ENCODE assay signal across 8 cellular contexts in the genomic region with DNA sequence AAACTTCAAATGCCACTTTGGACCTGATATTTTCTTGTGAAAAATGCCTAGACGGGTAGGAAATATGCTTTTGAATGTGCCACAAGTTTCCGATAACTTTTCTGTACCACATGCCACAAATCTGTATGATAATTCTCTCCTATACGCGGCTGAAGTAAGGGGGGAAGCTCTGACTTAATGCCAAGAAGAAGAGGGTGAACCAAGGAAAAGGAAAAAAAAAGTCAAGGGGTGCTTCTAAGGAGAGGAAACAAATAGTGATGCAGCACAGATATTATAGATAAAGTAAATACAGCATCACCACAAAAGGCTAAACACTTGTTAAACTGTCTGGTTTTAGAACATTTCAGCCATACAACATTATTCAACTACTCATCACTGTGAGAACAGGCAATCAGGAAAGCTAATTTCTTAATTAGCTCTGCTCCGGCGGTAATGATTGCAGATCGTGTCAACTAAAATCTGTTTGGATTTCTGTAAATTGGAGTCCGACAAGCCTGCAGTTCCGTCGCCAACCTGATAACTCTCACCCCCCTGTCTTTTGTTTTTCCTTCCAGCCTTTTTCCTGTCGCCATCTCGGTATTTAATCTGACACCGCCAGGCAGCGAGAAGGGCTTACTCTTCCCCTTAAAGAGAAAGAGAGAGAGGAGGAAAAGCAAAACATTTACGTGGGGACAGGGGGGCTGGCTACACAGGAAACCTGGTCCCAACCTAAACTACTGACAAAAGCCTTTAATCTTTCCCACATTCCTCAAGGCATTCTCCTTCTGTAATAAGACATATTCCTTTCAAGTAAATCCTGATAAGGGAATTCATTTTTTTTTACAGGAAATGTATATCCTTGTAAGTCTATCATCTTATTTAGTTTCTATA.
A peak's percentile ranks its signal among the peaks of the same experiment; 100 is the strongest.
DNase-seq lines count a peak whose midpoint lies in the region; ATAC-seq and TF ChIP-seq lines count a peak whose summit lies in the region.

No MANE protein-coding gene starts in this region.

- peak overlapping the region; percentile 80 for H3K4me2 ChIP-seq in IMR-90 (ENCODE audit: low read depth, low read length)

- H4K20me1 ChIP-seq in IMR-90 (ENCODE audit: insufficient read depth, low read length), result no peaks in the 10 kb centered on the region

- WGBS in IMR-90 (ENCODE audit: extremely low coverage in 2 of 2, insufficient read length in 1 of 2), 2 experiments, result no CpG with 5 or more reads among the region's 15 CpGs

- peak overlapping the region; percentile 25 for H2AFZ ChIP-seq in ACC112 (ENCODE audit: low read length, unreplicated experiment)
- peak overlapping the region; percentile 64 for H2AFZ ChIP-seq in IMR-90 (replicated peaks; ENCODE audit: low read length, poor library complexity)

- H4K5ac ChIP-seq in IMR-90 (ENCODE audit: low read depth, low read length), result peak overlapping the region; percentile 55

- H3K27ac ChIP-seq in ACC112 (ENCODE audit: low read depth, low read length) (peak overlapping the region; percentile 97), IMR-90 (ENCODE audit: insufficient read depth, low read length) (peak overlapping the region; percentile 52), cingulate gyrus (ENCODE audit: low read depth, low read length) (peak overlapping the region; percentile 95)

- H2AK5ac ChIP-seq in IMR-90 (ENCODE audit: low read depth, low read length), result no peak overlapping the region

- H3K4me3 ChIP-seq in ACC112 (ENCODE audit: low read depth, low read length), result peak overlapping the region; percentile 61
- peak overlapping the region; percentile 33; the same call in 1 of the 2 replicates for H3K4me3 ChIP-seq in IMR-90 (ENCODE audit: insufficient read depth, low read depth, low read length)

- H4K91ac ChIP-seq in IMR-90 (ENCODE audit: insufficient read depth, low read depth, low read length), result peak overlapping the region; percentile 44

- CTCF ChIA-PET in IMR-90 (lab: Yijun Ruan, JAX), result interaction anchor here (0.7 to 1.6 kb wide), 2 partner anchors 8 to 62 kb away, joined by 3 to 5 read pairs; no protein-coding TSS in a partner anchor

- H2BK15ac ChIP-seq in IMR-90 (ENCODE audit: low read depth, low read length), result peak overlapping the region; percentile 37; the same call in 2 of the 3 replicates

- H3K14ac ChIP-seq in IMR-90 (replicated peaks; ENCODE audit: low read depth, low read length), result peak overlapping the region; percentile 80

- no TSS peak for BruUV-seq in IMR-90 (replicated peaks; lab: Mats Ljungman, UMichigan)

- in situ Hi-C loops in IMR-90 (cut with MboI; ENCODE audit: low sequenced_read_pairs), result no loop called here

- H3K36me3 ChIP-seq in ACC112 (ENCODE audit: insufficient read depth, low read length) (no peaks in the 10 kb centered on the region), IMR-90 (ENCODE audit: control insufficient read depth, insufficient read depth, low read length) (peaks cover 2% of the 10 kb centered on the region; the same call in 1 of the 2 replicates)

- dilution Hi-C loops in IMR-90 (cut with HindIII; ENCODE audit: low sequenced_read_pairs, unreplicated experiment), result no loop called here

- H2AK9ac ChIP-seq in IMR-90 (replicated peaks; ENCODE audit: low read depth, low read length, poor library complexity), result no peak overlapping the region

- H3K4me1 ChIP-seq in ACC112 (ENCODE audit: control insufficient read depth, insufficient read depth, low read length, unreplicated experiment) (peaks cover 51% of the 10 kb centered on the region), IMR-90 (ENCODE audit: control insufficient read depth, insufficient read depth, low read length) (peaks cover 19% of the 10 kb centered on the region)

- H3K79me2 ChIP-seq in ACC112 (ENCODE audit: control insufficient read depth, insufficient read depth, low read length, unreplicated experiment), result peaks cover 78% of the 10 kb centered on the region

- H2BK5ac ChIP-seq in IMR-90 (ENCODE audit: low read depth, low read length, poor library complexity, severe bottlenecking), result peak overlapping the region; percentile 75

- POLR2A ChIA-PET in IMR-90 (lab: Charles Lee; ENCODE audit: unreplicated experiment), result no interaction called here

- H3K56ac ChIP-seq in IMR-90 (ENCODE audit: extremely low read depth, insufficient read depth, low read length), result 0 out of 2 replicates have a peak overlapping the region, but pooled peaks have one; percentile 53

- TF ChIP-seq CTCF in IMR-90 (conservative IDR thresholded peaks at IDR 0.05; ENCODE audit: low read depth, low read length), result peak; percentile 16; the same call in 1 of the 2 replicates

- H4K8ac ChIP-seq in IMR-90 (ENCODE audit: low read depth in 2 of 2, low read length in 2 of 2), result peak overlapping the region; percentile 27 to 80

- H2BK20ac ChIP-seq in IMR-90 (ENCODE audit: low read depth, low read length), result peak overlapping the region; percentile 73

- no peak for TF ChIP-seq POLR2A in IMR-90 (IDR thresholded peaks at IDR 0.05; ENCODE audit: low read depth, low read length)

- TF ChIP-seq RAD21 in IMR-90 (IDR thresholded peaks at IDR 0.05; ENCODE audit: low read length), result 0 out of 2 replicates have a peak, but pooled peaks have one; percentile 13

- peak overlapping the region; percentile 68 for H3K18ac ChIP-seq in IMR-90 (ENCODE audit: low read depth, low read length)

- peak overlapping the region; percentile 45 for H3K9ac ChIP-seq in IMR-90 (ENCODE audit: low read depth, low read length)

- peak overlapping the region; percentile 84; the same call in 1 of the 2 replicates for H3K23ac ChIP-seq in IMR-90 (ENCODE audit: low read depth, low read length)

- intact Hi-C loops in IMR-90 (cut with micrococcal nuclease), result loop anchor here (2.0 kb wide), 1 partner anchor 54 kb away; no protein-coding TSS in a partner anchor

- no peaks in the 10 kb centered on the region for H3K9me3 ChIP-seq in IMR-90 (ENCODE audit: control insufficient read depth, insufficient read depth, low read length)

- H3K9me1 ChIP-seq in IMR-90 (ENCODE audit: insufficient read depth, low read length), result peaks cover 4% of the 10 kb centered on the region

- peak overlapping the region; percentile 63 for H3K4ac ChIP-seq in IMR-90 (ENCODE audit: low read depth, low read length)

- ATAC-seq in IMR-90 (ENCODE audit: low read depth), result peak; percentile 28; the same call in 1 of the 2 replicates
- no peak for ATAC-seq in GM21723 (IDR thresholded peaks at IDR 0.05; ENCODE audit: unreplicated experiment)
- no peak for ATAC-seq in GM21529 (IDR thresholded peaks at IDR 0.05; ENCODE audit: unreplicated experiment)

- peak overlapping the region; percentile 76 for H2BK120ac ChIP-seq in IMR-90 (ENCODE audit: low read depth, low read length)

- peaks cover 42 to 69% of the 10 kb centered on the region in 2 experiments for H3K79me1 ChIP-seq in IMR-90 (ENCODE audit: low read depth in 1 of 2, low read length in 2 of 2)

- peak; percentile 49 for DNase-seq in IMR-90
- peak; percentile 59 for DNase-seq in myocyte (ENCODE audit: low read depth)
- DNase-seq in CD1c-positive myeloid dendritic cell (ENCODE audit: extremely low spot score), result no peak
- no peak for DNase-seq in NCI-H1105 (lab: John Stamatoyannopoulos, UW)

- H3K27me3 ChIP-seq in ACC112 (ENCODE audit: insufficient read depth, low read length), result no peaks in the 10 kb centered on the region
- no peaks in the 10 kb centered on the region for H3K27me3 ChIP-seq in IMR-90 (ENCODE audit: control insufficient read depth, insufficient read depth, low read length)

TF ChIP-seq in IMR-90, 13 proteins besides CTCF, POLR2A, EP300 and RAD21:
- TF ChIP-seq BHLHE40 (IDR thresholded peaks at IDR 0.05; ENCODE audit: low read depth, low read length) (no peak), MAFK (IDR thresholded peaks at IDR 0.05; ENCODE audit: low read depth, low read length) (no peak), RFX5 (IDR thresholded peaks at IDR 0.05; ENCODE audit: low read depth, low read length) (no peak), NFE2L2 (IDR thresholded peaks at IDR 0.05; ENCODE audit: low read depth, low read length) (no peak), SMC3 (IDR thresholded peaks at IDR 0.05; ENCODE audit: low read depth, low read length) (no peak), RCOR1 (IDR thresholded peaks at IDR 0.05; ENCODE audit: insufficient replicate concordance, low read length) (no peak), FOS (IDR thresholded peaks at IDR 0.05; ENCODE audit: low read depth, low read length) (no peak), MXI1 (IDR thresholded peaks at IDR 0.05; ENCODE audit: borderline replicate concordance, low read depth, low read length) (no peak), CHD1 (IDR thresholded peaks at IDR 0.05; ENCODE audit: low read depth, low read length) (no peak), MAZ (IDR thresholded peaks at IDR 0.05; ENCODE audit: borderline replicate concordance, low read depth, low read length) (no peak), CEBPB (IDR thresholded peaks at IDR 0.05; ENCODE audit: low read depth, low read length) (no peak)
- TF ChIP-seq, protein P1, sequence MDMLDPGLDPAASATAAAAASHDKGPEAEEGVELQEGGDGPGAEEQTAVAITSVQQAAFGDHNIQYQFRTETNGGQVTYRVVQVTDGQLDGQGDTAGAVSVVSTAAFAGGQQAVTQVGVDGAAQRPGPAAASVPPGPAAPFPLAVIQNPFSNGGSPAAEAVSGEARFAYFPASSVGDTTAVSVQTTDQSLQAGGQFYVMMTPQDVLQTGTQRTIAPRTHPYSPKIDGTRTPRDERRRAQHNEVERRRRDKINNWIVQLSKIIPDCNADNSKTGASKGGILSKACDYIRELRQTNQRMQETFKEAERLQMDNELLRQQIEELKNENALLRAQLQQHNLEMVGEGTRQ (IDR thresholded peaks at IDR 0.05; ENCODE audit: low read depth, low read length), result no peak
- TF ChIP-seq, protein P2, sequence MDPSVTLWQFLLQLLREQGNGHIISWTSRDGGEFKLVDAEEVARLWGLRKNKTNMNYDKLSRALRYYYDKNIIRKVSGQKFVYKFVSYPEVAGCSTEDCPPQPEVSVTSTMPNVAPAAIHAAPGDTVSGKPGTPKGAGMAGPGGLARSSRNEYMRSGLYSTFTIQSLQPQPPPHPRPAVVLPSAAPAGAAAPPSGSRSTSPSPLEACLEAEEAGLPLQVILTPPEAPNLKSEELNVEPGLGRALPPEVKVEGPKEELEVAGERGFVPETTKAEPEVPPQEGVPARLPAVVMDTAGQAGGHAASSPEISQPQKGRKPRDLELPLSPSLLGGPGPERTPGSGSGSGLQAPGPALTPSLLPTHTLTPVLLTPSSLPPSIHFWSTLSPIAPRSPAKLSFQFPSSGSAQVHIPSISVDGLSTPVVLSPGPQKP (IDR thresholded peaks at IDR 0.05; ENCODE audit: borderline replicate concordance, low read depth, low read length), result no peak

Comparison
In these comparisons a context has a peak if more than half of its experiments do, and no peak if none do; other contexts are left out.
1. DNase-seq: peak in IMR-90 (single experiment) and myocyte (single experiment); none in CD1c-positive myeloid dendritic cell (single experiment) and NCI-H1105 (single experiment).
2. Peak in every context shown above with its lines, with median percentiles within 50 percentile points of each other: H3K27ac ChIP-seq.